ENCODE assay signal across 1 cellular context in the genomic region with DNA sequence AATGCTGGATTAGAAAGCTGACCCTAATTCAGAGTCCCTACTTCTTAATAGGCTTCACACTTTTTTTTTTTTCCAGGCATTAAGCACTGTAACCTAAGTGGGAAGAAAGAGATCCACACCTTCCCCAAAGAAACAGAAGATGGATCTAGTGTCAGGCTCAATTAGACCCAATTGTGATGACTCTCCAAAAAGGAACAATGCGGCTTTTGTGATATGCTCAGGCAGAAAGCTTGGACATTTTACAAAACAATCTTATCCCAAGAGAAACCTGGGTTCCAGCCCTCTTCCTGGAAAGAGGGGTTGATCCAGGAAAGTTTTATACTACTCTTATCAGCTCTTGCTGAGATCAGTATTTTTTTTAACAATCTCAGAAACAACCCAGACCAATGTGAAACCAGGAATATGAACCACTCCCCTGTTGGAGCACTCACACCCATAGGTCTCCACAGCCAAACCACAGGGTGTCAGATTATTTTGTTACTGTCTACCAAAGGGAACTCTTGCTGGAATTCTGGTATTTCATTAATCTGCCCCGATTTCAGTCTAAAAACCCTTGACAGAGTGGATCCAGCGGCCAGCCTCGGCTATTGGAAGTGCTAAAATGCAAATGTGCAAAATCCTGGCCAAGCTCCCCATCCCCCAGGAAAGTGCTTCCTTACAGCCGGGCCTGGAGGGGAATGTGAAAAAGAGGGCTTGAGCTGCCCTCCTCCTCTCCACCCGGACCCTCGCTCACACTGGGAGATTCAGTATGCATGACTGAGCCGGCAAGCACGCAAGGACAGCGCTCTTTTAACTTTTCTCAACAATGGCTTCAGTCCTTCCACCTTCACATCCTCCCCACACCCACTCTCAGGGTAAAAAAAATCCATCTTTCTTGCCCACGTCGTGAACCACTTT.
TF ChIP-seq lines count a peak whose summit lies in the region.

No MANE protein-coding gene starts in this region.

TF ChIP-seq in HEK293, 187 proteins besides CTCF, POLR2A, EP300 and RAD21 (continued from another document and continues in another):
- TF ChIP-seq, protein P1, sequence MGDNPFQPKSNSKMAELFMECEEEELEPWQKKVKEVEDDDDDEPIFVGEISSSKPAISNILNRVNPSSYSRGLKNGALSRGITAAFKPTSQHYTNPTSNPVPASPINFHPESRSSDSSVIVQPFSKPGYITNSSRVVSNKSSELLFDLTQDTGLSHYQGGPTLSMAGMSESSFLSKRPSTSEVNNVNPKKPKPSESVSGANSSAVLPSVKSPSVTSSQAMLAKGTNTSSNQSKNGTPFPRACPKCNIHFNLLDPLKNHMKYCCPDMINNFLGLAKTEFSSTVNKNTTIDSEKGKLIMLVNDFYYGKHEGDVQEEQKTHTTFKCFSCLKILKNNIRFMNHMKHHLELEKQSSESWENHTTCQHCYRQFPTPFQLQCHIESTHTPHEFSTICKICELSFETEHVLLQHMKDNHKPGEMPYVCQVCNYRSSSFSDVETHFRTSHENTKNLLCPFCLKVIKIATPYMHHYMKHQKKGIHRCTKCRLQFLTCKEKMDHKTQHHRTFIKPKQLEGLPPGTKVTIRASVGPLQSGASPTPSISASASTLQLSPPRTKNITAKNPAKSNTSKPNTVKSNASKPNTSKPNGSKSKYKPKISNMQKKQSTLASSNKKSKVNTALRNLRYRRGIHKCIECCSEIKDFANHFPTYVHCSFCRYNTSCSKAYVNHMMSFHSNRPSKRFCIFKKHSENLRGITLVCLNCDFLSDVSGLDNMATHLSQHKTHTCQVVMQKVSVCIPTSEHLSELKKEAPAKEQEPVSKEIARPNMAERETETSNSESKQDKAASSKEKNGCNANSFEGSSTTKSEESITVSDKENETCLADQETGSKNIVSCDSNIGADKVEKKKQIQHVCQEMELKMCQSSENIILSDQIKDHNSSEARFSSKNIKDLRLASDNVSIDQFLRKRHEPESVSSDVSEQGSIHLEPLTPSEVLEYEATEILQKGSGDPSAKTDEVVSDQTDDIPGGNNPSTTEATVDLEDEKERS (tag by site-specific recombination; IDR thresholded peaks at IDR 0.05): no peak
- TF ChIP-seq ZBTB20 (tag by site-specific recombination; IDR thresholded peaks at IDR 0.05) (peak; percentile 85), TCF7L2 (IDR thresholded peaks at IDR 0.05; ENCODE audit: borderline replicate concordance, low read depth, low read length) (no peak), ZBTB1 (tag by site-specific recombination; IDR thresholded peaks at IDR 0.05) (no peak), ZNF621 (tag by site-specific recombination; IDR thresholded peaks at IDR 0.05) (no peak), MZF1 (tag by site-specific recombination; IDR thresholded peaks at IDR 0.05; ENCODE audit: borderline replicate concordance) (peak; percentile 87), HOXD13 (CRISPR knock-in tag; IDR thresholded peaks at IDR 0.05; ENCODE audit: borderline replicate concordance) (no peak), ZNF114 (tag by site-specific recombination; IDR thresholded peaks at IDR 0.05) (no peak), ZNF169 (tag by site-specific recombination; IDR thresholded peaks at IDR 0.05) (no peak), IKZF3 (tag by site-specific recombination; IDR thresholded peaks at IDR 0.05) (0 out of 2 replicates have a peak, but pooled peaks have one; percentile 35), ZEB2 (tag by site-specific recombination; IDR thresholded peaks at IDR 0.05) (peak; percentile 28), ZBTB8A (tag by site-specific recombination; IDR thresholded peaks at IDR 0.05) (no peak), ZNF214 (tag by site-specific recombination; IDR thresholded peaks at IDR 0.05; ENCODE audit: borderline replicate concordance) (no peak), ZNF354C (tag by site-specific recombination; IDR thresholded peaks at IDR 0.05; ENCODE audit: borderline replicate concordance, low read depth) (no peak), ZNF530 (tag by site-specific recombination; IDR thresholded peaks at IDR 0.05; ENCODE audit: low read depth) (no peak), ZNF416 (tag by site-specific recombination; IDR thresholded peaks at IDR 0.05) (no peak), ZNF510 (tag by site-specific recombination; IDR thresholded peaks at IDR 0.05; ENCODE audit: insufficient replicate concordance) (no peak), ZNF132 (tag by site-specific recombination; IDR thresholded peaks at IDR 0.05; ENCODE audit: borderline replicate concordance) (no peak), ZNF585B (tag by site-specific recombination; IDR thresholded peaks at IDR 0.05) (no peak), KLF10 (tag by site-specific recombination; IDR thresholded peaks at IDR 0.05) (peak; percentile 86), GLI4 (tag by site-specific recombination; IDR thresholded peaks at IDR 0.05) (no peak), ZNF600 (tag by site-specific recombination; IDR thresholded peaks at IDR 0.05) (peak; percentile 54), ZNF133 (tag by site-specific recombination; IDR thresholded peaks at IDR 0.05) (no peak), GFI1B (tag by site-specific recombination; IDR thresholded peaks at IDR 0.05) (no peak), ZNF121 (tag by site-specific recombination; IDR thresholded peaks at IDR 0.05) (no peak), ZNF37A (tag by site-specific recombination; IDR thresholded peaks at IDR 0.05) (no peak), ZNF548 (tag by site-specific recombination; IDR thresholded peaks at IDR 0.05) (no peak), ZNF561 (tag by site-specific recombination; IDR thresholded peaks at IDR 0.05; ENCODE audit: borderline replicate concordance) (no peak), KLF8 (tag by site-specific recombination; IDR thresholded peaks at IDR 0.05) (no peak), KLF16 (tag by site-specific recombination; IDR thresholded peaks at IDR 0.05) (no peak), ZNF16 (tag by site-specific recombination; IDR thresholded peaks at IDR 0.05; ENCODE audit: low read depth) (no peak), PRDM1 (tag by site-specific recombination; IDR thresholded peaks at IDR 0.05) (no peak; the same call in 1 of the 2 replicates)
- TF ChIP-seq, protein P2, sequence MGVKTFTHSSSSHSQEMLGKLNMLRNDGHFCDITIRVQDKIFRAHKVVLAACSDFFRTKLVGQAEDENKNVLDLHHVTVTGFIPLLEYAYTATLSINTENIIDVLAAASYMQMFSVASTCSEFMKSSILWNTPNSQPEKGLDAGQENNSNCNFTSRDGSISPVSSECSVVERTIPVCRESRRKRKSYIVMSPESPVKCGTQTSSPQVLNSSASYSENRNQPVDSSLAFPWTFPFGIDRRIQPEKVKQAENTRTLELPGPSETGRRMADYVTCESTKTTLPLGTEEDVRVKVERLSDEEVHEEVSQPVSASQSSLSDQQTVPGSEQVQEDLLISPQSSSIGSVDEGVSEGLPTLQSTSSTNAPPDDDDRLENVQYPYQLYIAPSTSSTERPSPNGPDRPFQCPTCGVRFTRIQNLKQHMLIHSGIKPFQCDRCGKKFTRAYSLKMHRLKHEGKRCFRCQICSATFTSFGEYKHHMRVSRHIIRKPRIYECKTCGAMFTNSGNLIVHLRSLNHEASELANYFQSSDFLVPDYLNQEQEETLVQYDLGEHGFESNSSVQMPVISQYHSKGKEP (tag by site-specific recombination; IDR thresholded peaks at IDR 0.05): no peak
- TF ChIP-seq, protein P3, sequence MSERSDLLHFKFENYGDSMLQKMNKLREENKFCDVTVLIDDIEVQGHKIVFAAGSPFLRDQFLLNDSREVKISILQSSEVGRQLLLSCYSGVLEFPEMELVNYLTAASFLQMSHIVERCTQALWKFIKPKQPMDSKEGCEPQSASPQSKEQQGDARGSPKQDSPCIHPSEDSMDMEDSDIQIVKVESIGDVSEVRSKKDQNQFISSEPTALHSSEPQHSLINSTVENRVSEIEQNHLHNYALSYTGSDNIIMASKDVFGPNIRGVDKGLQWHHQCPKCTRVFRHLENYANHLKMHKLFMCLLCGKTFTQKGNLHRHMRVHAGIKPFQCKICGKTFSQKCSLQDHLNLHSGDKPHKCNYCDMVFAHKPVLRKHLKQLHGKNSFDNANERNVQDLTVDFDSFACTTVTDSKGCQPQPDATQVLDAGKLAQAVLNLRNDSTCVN (tag by site-specific recombination; optimal IDR thresholded peaks at IDR 0.05): no peak
- TF ChIP-seq, protein P4, sequence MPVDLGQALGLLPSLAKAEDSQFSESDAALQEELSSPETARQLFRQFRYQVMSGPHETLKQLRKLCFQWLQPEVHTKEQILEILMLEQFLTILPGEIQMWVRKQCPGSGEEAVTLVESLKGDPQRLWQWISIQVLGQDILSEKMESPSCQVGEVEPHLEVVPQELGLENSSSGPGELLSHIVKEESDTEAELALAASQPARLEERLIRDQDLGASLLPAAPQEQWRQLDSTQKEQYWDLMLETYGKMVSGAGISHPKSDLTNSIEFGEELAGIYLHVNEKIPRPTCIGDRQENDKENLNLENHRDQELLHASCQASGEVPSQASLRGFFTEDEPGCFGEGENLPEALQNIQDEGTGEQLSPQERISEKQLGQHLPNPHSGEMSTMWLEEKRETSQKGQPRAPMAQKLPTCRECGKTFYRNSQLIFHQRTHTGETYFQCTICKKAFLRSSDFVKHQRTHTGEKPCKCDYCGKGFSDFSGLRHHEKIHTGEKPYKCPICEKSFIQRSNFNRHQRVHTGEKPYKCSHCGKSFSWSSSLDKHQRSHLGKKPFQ (tag by site-specific recombination; IDR thresholded peaks at IDR 0.05): peak; percentile 74
- TF ChIP-seq, protein P5, sequence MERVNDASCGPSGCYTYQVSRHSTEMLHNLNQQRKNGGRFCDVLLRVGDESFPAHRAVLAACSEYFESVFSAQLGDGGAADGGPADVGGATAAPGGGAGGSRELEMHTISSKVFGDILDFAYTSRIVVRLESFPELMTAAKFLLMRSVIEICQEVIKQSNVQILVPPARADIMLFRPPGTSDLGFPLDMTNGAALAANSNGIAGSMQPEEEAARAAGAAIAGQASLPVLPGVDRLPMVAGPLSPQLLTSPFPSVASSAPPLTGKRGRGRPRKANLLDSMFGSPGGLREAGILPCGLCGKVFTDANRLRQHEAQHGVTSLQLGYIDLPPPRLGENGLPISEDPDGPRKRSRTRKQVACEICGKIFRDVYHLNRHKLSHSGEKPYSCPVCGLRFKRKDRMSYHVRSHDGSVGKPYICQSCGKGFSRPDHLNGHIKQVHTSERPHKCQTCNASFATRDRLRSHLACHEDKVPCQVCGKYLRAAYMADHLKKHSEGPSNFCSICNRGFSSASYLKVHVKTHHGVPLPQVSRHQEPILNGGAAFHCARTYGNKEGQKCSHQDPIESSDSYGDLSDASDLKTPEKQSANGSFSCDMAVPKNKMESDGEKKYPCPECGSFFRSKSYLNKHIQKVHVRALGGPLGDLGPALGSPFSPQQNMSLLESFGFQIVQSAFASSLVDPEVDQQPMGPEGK (tag by site-specific recombination; IDR thresholded peaks at IDR 0.05): no peak
- TF ChIP-seq, protein P6, sequence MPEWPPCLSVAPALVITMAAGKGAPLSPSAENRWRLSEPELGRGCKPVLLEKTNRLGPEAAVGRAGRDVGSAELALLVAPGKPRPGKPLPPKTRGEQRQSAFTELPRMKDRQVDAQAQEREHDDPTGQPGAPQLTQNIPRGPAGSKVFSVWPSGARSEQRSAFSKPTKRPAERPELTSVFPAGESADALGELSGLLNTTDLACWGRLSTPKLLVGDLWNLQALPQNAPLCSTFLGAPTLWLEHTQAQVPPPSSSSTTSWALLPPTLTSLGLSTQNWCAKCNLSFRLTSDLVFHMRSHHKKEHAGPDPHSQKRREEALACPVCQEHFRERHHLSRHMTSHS (tag by site-specific recombination; IDR thresholded peaks at IDR 0.05): no peak
- TF ChIP-seq, protein P7, sequence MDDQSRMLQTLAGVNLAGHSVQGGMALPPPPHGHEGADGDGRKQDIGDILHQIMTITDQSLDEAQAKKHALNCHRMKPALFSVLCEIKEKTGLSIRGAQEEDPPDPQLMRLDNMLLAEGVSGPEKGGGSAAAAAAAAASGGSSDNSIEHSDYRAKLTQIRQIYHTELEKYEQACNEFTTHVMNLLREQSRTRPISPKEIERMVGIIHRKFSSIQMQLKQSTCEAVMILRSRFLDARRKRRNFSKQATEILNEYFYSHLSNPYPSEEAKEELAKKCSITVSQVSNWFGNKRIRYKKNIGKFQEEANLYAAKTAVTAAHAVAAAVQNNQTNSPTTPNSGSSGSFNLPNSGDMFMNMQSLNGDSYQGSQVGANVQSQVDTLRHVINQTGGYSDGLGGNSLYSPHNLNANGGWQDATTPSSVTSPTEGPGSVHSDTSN (CRISPR knock-in tag; IDR thresholded peaks at IDR 0.05): no peak
- TF ChIP-seq, protein P8, sequence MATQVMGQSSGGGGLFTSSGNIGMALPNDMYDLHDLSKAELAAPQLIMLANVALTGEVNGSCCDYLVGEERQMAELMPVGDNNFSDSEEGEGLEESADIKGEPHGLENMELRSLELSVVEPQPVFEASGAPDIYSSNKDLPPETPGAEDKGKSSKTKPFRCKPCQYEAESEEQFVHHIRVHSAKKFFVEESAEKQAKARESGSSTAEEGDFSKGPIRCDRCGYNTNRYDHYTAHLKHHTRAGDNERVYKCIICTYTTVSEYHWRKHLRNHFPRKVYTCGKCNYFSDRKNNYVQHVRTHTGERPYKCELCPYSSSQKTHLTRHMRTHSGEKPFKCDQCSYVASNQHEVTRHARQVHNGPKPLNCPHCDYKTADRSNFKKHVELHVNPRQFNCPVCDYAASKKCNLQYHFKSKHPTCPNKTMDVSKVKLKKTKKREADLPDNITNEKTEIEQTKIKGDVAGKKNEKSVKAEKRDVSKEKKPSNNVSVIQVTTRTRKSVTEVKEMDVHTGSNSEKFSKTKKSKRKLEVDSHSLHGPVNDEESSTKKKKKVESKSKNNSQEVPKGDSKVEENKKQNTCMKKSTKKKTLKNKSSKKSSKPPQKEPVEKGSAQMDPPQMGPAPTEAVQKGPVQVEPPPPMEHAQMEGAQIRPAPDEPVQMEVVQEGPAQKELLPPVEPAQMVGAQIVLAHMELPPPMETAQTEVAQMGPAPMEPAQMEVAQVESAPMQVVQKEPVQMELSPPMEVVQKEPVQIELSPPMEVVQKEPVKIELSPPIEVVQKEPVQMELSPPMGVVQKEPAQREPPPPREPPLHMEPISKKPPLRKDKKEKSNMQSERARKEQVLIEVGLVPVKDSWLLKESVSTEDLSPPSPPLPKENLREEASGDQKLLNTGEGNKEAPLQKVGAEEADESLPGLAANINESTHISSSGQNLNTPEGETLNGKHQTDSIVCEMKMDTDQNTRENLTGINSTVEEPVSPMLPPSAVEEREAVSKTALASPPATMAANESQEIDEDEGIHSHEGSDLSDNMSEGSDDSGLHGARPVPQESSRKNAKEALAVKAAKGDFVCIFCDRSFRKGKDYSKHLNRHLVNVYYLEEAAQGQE (tag by site-specific recombination; IDR thresholded peaks at IDR 0.05): peak; percentile 58
- TF ChIP-seq, protein P9, sequence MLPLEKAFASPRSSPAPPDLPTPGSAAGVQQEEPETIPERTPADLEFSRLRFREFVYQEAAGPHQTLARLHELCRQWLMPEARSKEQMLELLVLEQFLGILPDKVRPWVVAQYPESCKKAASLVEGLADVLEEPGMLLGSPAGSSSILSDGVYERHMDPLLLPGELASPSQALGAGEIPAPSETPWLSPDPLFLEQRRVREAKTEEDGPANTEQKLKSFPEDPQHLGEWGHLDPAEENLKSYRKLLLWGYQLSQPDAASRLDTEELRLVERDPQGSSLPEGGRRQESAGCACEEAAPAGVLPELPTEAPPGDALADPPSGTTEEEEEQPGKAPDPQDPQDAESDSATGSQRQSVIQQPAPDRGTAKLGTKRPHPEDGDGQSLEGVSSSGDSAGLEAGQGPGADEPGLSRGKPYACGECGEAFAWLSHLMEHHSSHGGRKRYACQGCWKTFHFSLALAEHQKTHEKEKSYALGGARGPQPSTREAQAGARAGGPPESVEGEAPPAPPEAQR (tag by site-specific recombination; IDR thresholded peaks at IDR 0.05): no peak
- TF ChIP-seq, protein P10, sequence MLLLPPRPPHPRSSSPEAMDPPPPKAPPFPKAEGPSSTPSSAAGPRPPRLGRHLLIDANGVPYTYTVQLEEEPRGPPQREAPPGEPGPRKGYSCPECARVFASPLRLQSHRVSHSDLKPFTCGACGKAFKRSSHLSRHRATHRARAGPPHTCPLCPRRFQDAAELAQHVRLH (tag by site-specific recombination; IDR thresholded peaks at IDR 0.05): no peak
